ENCODE assay signal across 1 cellular context in the genomic region with DNA sequence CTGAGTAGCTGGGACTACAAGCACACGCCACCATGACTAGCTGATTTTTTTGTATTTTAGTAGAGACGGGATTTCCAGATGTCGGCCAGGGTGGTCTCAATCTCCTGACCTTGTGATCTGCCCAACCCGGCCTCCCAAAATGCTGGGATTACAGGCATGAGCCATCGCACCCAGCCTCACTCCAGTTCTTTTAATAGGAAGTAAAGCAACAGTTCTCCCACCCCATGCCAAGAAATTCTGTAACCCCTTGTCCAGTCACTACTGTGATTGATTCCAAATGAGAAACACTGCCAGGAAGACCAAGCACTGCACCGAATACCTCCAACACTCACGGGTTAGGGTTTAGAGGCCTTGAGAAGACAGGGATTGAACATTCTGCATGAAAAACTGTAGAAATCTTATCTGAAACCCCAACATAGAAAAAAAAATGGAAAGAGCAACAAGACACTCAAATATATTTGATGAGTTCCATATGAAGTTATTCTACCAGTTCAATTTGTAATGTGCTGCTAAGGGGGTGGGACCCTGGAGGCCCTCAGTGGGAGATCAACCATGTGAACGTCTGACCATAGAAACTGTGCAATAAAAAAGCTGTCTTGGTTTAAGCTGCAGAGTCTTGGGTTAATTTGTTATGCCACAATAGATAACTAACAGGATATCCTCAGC.
TF ChIP-seq lines count a peak whose summit lies in the region.

No MANE protein-coding gene starts in this region.

TF ChIP-seq in IMR-90, 13 proteins besides CTCF, POLR2A, EP300 and RAD21:
- TF ChIP-seq USF2 (IDR thresholded peaks at IDR 0.05; ENCODE audit: low read depth, low read length): no peak
- no peak for TF ChIP-seq BHLHE40 (IDR thresholded peaks at IDR 0.05; ENCODE audit: low read depth, low read length)
- TF ChIP-seq MXI1 (IDR thresholded peaks at IDR 0.05; ENCODE audit: borderline replicate concordance, low read depth, low read length): no peak
- no peak for TF ChIP-seq CHD1 (IDR thresholded peaks at IDR 0.05; ENCODE audit: low read depth, low read length)
- no peak for TF ChIP-seq NFE2L2 (IDR thresholded peaks at IDR 0.05; ENCODE audit: low read depth, low read length)
- no peak for TF ChIP-seq ELK1 (IDR thresholded peaks at IDR 0.05; ENCODE audit: borderline replicate concordance, low read depth, low read length)
- no peak for TF ChIP-seq MAZ (IDR thresholded peaks at IDR 0.05; ENCODE audit: borderline replicate concordance, low read depth, low read length)
- no peak for TF ChIP-seq MAFK (IDR thresholded peaks at IDR 0.05; ENCODE audit: low read depth, low read length)
- no peak for TF ChIP-seq RFX5 (IDR thresholded peaks at IDR 0.05; ENCODE audit: low read depth, low read length)
- no peak for TF ChIP-seq CEBPB (IDR thresholded peaks at IDR 0.05; ENCODE audit: low read depth, low read length)
- no peak for TF ChIP-seq RCOR1 (IDR thresholded peaks at IDR 0.05; ENCODE audit: insufficient replicate concordance, low read length)
- TF ChIP-seq FOS (IDR thresholded peaks at IDR 0.05; ENCODE audit: low read depth, low read length): no peak
- no peak for TF ChIP-seq SMC3 (IDR thresholded peaks at IDR 0.05; ENCODE audit: low read depth, low read length)
